In the genomic region with DNA sequence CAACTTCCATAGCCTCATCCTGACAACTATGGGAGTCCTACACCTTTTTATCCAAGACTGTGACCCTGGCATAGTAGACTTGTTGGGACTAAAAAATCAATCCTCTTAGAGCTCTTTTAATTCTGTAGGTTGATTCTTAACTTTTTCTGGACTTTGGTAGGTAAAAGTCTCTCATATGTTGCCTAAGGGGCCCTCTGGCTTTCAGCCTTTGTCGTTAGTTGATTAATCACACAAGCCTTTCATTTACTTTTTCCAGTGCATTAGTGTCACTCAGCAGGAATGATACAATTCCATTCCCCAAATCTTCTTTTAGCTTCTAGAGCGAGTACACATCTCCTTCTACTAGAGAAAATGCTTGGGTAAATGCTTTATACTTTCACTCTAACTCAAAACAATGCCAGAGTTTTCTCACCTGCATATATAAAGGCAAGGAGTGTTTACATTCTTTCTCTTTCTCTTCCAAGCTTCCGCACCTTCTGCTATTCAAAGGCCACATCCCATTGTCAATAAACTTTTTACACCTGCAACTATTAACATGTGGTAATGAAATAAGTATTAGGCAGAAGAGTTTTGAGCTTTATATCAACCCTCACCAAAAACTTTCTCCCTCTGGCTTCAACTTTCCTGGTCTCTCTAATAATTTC, we compare ENCODE assay signal across 23 cellular contexts.
"Had no signal": no experiment of that assay in that cellular context is flagged by ENCODE, and none has a peak within 500 bp of the region (broad histone marks: within the 10 kb centered on the region; RNA-seq: fewer than 3 reads in every experiment).

No MANE protein-coding gene starts in this region.

- H3K4me1 Mint-ChIP-seq: naive B cell; nephron; stimulated activated memory B cell treated with anti-CD40 and anti-IgM and Interleukin-4, amounts not matched to agents 10 μg/mL and 1 μg/mL and 100 μg/mL, for 72 hours had no signal

- H3K4me1 ChIP-seq: heart left ventricle, pancreas, right lobe of liver, spleen, tibial artery, upper lobe of left lung, uterus had no signal

- H3K27ac ChIP-seq: heart left ventricle, pancreas, right lobe of liver, spleen, tibial artery, upper lobe of left lung, uterus had no signal

- H3K36me3 Mint-ChIP-seq: naive B cell; stimulated activated memory B cell treated with anti-CD40 and anti-IgM and Interleukin-4, amounts not matched to agents 10 μg/mL and 1 μg/mL and 100 μg/mL, for 72 hours had no signal

- H3K27ac Mint-ChIP-seq: naive B cell; nephron; progenitor cell of endocrine pancreas; stimulated activated memory B cell treated with anti-CD40 and anti-IgM and Interleukin-4, amounts not matched to agents 10 μg/mL and 1 μg/mL and 100 μg/mL, for 72 hours; stimulated activated naive CD8-positive, alpha-beta T cell treated with anti-CD3 and anti-CD28 coated beads, Interleukin-15, Interleukin-2, amounts not matched to agents 100 ng/mL and 50 ng/mL, for 24 hours had no signal

- H3K4me3 ChIP-seq: heart left ventricle, pancreas, right lobe of liver, spleen, tibial artery, upper lobe of left lung, uterus had no signal

- H3K36me3 ChIP-seq: heart left ventricle, pancreas, right lobe of liver, spleen, tibial artery, upper lobe of left lung, uterus had no signal

- ATAC-seq: esophagus mucosa; heart left ventricle; left cardiac atrium; left ventricle myocardium superior; pancreas; stimulated activated memory B cell treated with anti-CD40 and anti-IgM and Interleukin-4, amounts not matched to agents 10 μg/mL and 1 μg/mL and 100 μg/mL, for 72 hours had no signal

- H3K27me3 ChIP-seq: heart left ventricle, pancreas, right lobe of liver, spleen, tibial artery, upper lobe of left lung, uterus had no signal

- H3K4me3 Mint-ChIP-seq: naive B cell; nephron; stimulated activated memory B cell treated with anti-CD40 and anti-IgM and Interleukin-4, amounts not matched to agents 10 μg/mL and 1 μg/mL and 100 μg/mL, for 72 hours; stimulated activated naive CD8-positive, alpha-beta T cell treated with anti-CD3 and anti-CD28 coated beads, Interleukin-15, Interleukin-2, amounts not matched to agents 100 ng/mL and 50 ng/mL, for 24 hours had no signal

- H3K9me3 Mint-ChIP-seq: naive B cell; nephron; stimulated activated memory B cell treated with anti-CD40 and anti-IgM and Interleukin-4, amounts not matched to agents 10 μg/mL and 1 μg/mL and 100 μg/mL, for 72 hours; stimulated activated naive CD8-positive, alpha-beta T cell treated with anti-CD3 and anti-CD28 coated beads, Interleukin-15, Interleukin-2, amounts not matched to agents 100 ng/mL and 50 ng/mL, for 24 hours had no signal

- H3K9me3 ChIP-seq: heart left ventricle, pancreas, right lobe of liver, spleen, tibial artery, upper lobe of left lung, uterus had no signal

- DNase-seq: effector memory CD4-positive, alpha-beta T cell; heart left ventricle; hypothalamus; kidney; left cardiac atrium; left ventricle myocardium superior; mesendoderm; naive B cell; occipital lobe; pancreas; right lobe of liver; spleen; stimulated activated CD4-positive, alpha-beta T cell treated with anti-CD3 and anti-CD28 coated beads, Interleukin-15, amount 100 ng/mL, for 24 hours; stimulated activated CD4-positive, alpha-beta T cell treated with anti-CD3 and anti-CD28 coated beads, Interleukin-1b, Interleukin-23, amount 100 ng/mL, for 48 hours; stimulated activated CD4-positive, alpha-beta T cell treated with anti-CD3 and anti-CD28 coated beads, Interleukin-4, amount 100 ng/mL, for 24 hours; tibial artery; upper lobe of left lung; uterus had no signal

- H3K27me3 Mint-ChIP-seq: naive B cell; progenitor cell of endocrine pancreas; stimulated activated memory B cell treated with anti-CD40 and anti-IgM and Interleukin-4, amounts not matched to agents 10 μg/mL and 1 μg/mL and 100 μg/mL, for 72 hours had no signal
